Comparison of ENCODE assay signal across 8 cellular contexts in genomic region chr2:24084386-24085375, GRCh38. TPM values are rescaled to one million over a fixed set of nuclear protein-coding genes. Genes with fewer than 3 reads are reported as not detected.
DNase-seq lines count a peak whose midpoint lies in the region; ATAC-seq and TF ChIP-seq lines count a peak whose summit lies in the region.

TSS of gene TP53I3 (minus strand) at chr2:24084834. CDS start at chr2:24084326, 508 bp downstream.

- DNase-seq in NCI-H446 treated with DMSO at 0.1 percent for 48 hours (lab: John Stamatoyannopoulos, UW) (peak; percentile 57), dermis blood vessel endothelial cell (peak; percentile 96)
- peak; percentile 96 for DNase-seq in activated CD4-positive, alpha-beta T cell treated with anti-CD3 and anti-CD28 coated beads, Interleukin-2, amount 10 ng/mL, durations not matched to agents 24 days and 14 days
- DNase-seq in stimulated activated CD4-positive, alpha-beta T cell treated with anti-CD3 and anti-CD28 coated beads, Interleukin-2, amount 100 ng/mL, for 48 hours, result peak; percentile 87 to 88

- H3K4me1 Mint-ChIP-seq in activated CD4-positive, alpha-beta T cell treated with anti-CD3 and anti-CD28 coated beads, Interleukin-2, amount 10 ng/mL, durations not matched to agents 24 days and 14 days, result peaks cover 17% of the 10 kb centered on the region

- ATAC-seq in GM19043 (IDR thresholded peaks at IDR 0.05; ENCODE audit: low read depth, unreplicated experiment), result peak; percentile 75
- ATAC-seq in HG03354 (IDR thresholded peaks at IDR 0.05; ENCODE audit: poor library complexity, severe bottlenecking, unreplicated experiment), result peak; percentile 86

- peak within 1 kb of the TSS; percentile 73 for H3K4me3 ChIP-seq in BLaER1
- peak within 1 kb of the TSS; percentile 49 to 76 (median 58) for H3K4me3 ChIP-seq in liver (ENCODE audit: low read depth in 1 of 3, low read length in 3 of 3)

- TF ChIP-seq RAD21 in liver (IDR thresholded peaks at IDR 0.05), result peak; percentile 79 to 84

- peak within 1 kb of the TSS; percentile 88 for H3K4me3 Mint-ChIP-seq in activated CD4-positive, alpha-beta T cell treated with anti-CD3 and anti-CD28 coated beads, Interleukin-2, amount 10 ng/mL, durations not matched to agents 24 days and 14 days

- H3K27me3 ChIP-seq in BLaER1 (no peaks in the 10 kb centered on the region), liver (ENCODE audit: control insufficient read depth in 4 of 4, insufficient read depth in 4 of 4, low read length in 3 of 4) (no peaks in the 10 kb centered on the region)

- peak; percentile 94 for TF ChIP-seq CTCF in liver (IDR thresholded peaks at IDR 0.05; ENCODE audit: low read depth, low read length, missing input control)

- intact Hi-C loops in activated CD4-positive, alpha-beta T cell treated with anti-CD3 and anti-CD28 coated beads, Interleukin-2, amount 10 ng/mL, durations not matched to agents 24 days and 14 days (cut with micrococcal nuclease), result loop anchor here (1.0 to 2.0 kb wide), 7 partner anchors 8 to 298 kb away; partner anchors contain the start of genes ATAD2B, FAM228B, PFN4 and SF3B6

- H3K27ac ChIP-seq in BLaER1, result peak within 1 kb of the TSS; percentile 69
- H3K27ac ChIP-seq in liver (ENCODE audit: low read depth in 1 of 2, low read length in 2 of 2), result peak within 1 kb of the TSS; percentile 84 to 87

- no peaks in the 10 kb centered on the region for H4K20me1 ChIP-seq in BLaER1

- peak within 1 kb of the TSS; percentile 73 for H3K27ac Mint-ChIP-seq in activated CD4-positive, alpha-beta T cell treated with anti-CD3 and anti-CD28 coated beads, Interleukin-2, amount 10 ng/mL, durations not matched to agents 24 days and 14 days

- H3K9ac ChIP-seq in BLaER1 (peak within 1 kb of the TSS; percentile 81), liver (ENCODE audit: low read depth in 1 of 2, low read length in 2 of 2) (peak within 1 kb of the TSS; percentile 26 to 80)

- WGBS in liver, result 2% methylated on average over 50 of the region's 50 CpGs

- H3K4me1 ChIP-seq in BLaER1 (peaks cover 18% of the 10 kb centered on the region), liver (ENCODE audit: control insufficient read depth in 4 of 4, insufficient read depth in 4 of 4, low read length in 3 of 4) (peaks cover 0 to 21% (median 15%) of the 10 kb centered on the region in 4 donors)

- peaks cover 52% of the 10 kb centered on the region for H3K36me3 ChIP-seq in BLaER1
- peaks cover 0 to under 1% (median 0%) of the 10 kb centered on the region in 4 donors for H3K36me3 ChIP-seq in liver (ENCODE audit: control insufficient read depth in 4 of 4, insufficient read depth in 3 of 4, low read depth in 1 of 4, low read length in 3 of 4)

- no peaks in the 10 kb centered on the region for H3K9me3 ChIP-seq in BLaER1
- H3K9me3 ChIP-seq in liver (ENCODE audit: control insufficient read depth in 4 of 4, low read length in 3 of 4), result no peaks in the 10 kb centered on the region

- peak within 1 kb of the TSS; percentile 92 for H3K4me2 ChIP-seq in BLaER1

- H3K36me3 Mint-ChIP-seq in activated CD4-positive, alpha-beta T cell treated with anti-CD3 and anti-CD28 coated beads, Interleukin-2, amount 10 ng/mL, durations not matched to agents 24 days and 14 days (ENCODE audit: low read depth), result peaks cover 10% of the 10 kb centered on the region

- H3K27me3 Mint-ChIP-seq in activated CD4-positive, alpha-beta T cell treated with anti-CD3 and anti-CD28 coated beads, Interleukin-2, amount 10 ng/mL, durations not matched to agents 24 days and 14 days, result no peaks in the 10 kb centered on the region

- no peaks in the 10 kb centered on the region for H3K9me3 Mint-ChIP-seq in activated CD4-positive, alpha-beta T cell treated with anti-CD3 and anti-CD28 coated beads, Interleukin-2, amount 10 ng/mL, durations not matched to agents 24 days and 14 days

TF ChIP-seq in liver, 16 proteins besides CTCF, POLR2A, EP300 and RAD21:
- no peak for TF ChIP-seq ZBTB33 (IDR thresholded peaks at IDR 0.05)
- no peak for TF ChIP-seq ATF3 (IDR thresholded peaks at IDR 0.05)
- no peak for TF ChIP-seq MAX (IDR thresholded peaks at IDR 0.05)
- TF ChIP-seq YY1 (IDR thresholded peaks at IDR 0.05), result no peak
- TF ChIP-seq RXRA (IDR thresholded peaks at IDR 0.05), result no peak
- TF ChIP-seq TAF1 (conservative IDR thresholded peaks at IDR 0.05), result peak; percentile 49
- TF ChIP-seq JUND (IDR thresholded peaks at IDR 0.05), result no peak
- no peak for TF ChIP-seq HNF4A (conservative IDR thresholded peaks at IDR 0.05)
- TF ChIP-seq REST (IDR thresholded peaks at IDR 0.05), result peak; percentile 69
- TF ChIP-seq FOXA2 (IDR thresholded peaks at IDR 0.05), result no peak
- no peak for TF ChIP-seq GABPA (IDR thresholded peaks at IDR 0.05 in 1 of 2, conservative IDR thresholded peaks at IDR 0.05 in 1 of 2)
- no peak for TF ChIP-seq NR2F2 (IDR thresholded peaks at IDR 0.05)
- TF ChIP-seq SP1 (IDR thresholded peaks at IDR 0.05), result no peak
- no peak for TF ChIP-seq HNF4G (IDR thresholded peaks at IDR 0.05)
- TF ChIP-seq EGR1 (IDR thresholded peaks at IDR 0.05; ENCODE audit: low read depth in 2 of 2), result no peak
- no peak for TF ChIP-seq FOXA1 (IDR thresholded peaks at IDR 0.05)

RNA-seq across cellular contexts. Expression of gene TP53I3, which starts in this region (rescaled TPM):
- 1.2 and 2.0 TPM in 2 replicates for total RNA-seq in activated CD4-positive, alpha-beta T cell treated with anti-CD3 and anti-CD28 coated beads, Interleukin-2, amount 10 ng/mL, durations not matched to agents 24 days and 14 days
- 63.2 and 88.3 TPM in 2 replicates for total RNA-seq in dermis blood vessel endothelial cell
- total RNA-seq in liver, result 10 to 100 TPM in 1 of 2 donors, 1 to 10 TPM in 1; 10.0 to 19.5 TPM
- polyA plus RNA-seq in liver, result 10 to 100 TPM in 1 of 2 donors, 1 to 10 TPM in 1; 6.6 to 11.4 TPM

Comparison
In these comparisons a context has a peak if more than half of its experiments do, and no peak if none do; other contexts are left out.
1. Peak in every context shown above with its lines: DNase-seq, ATAC-seq, H3K4me3 ChIP-seq and H3K27ac ChIP-seq.